8 cellular contexts compared by ENCODE assay signal in genomic region chr16:89491238-89491869, GRCh38. TPM values are rescaled to one million over a fixed set of nuclear protein-coding genes. Genes with fewer than 3 reads are reported as not detected.
DNase-seq lines count a peak whose midpoint lies in the region; TF ChIP-seq lines count a peak whose summit lies in the region.

No MANE protein-coding gene starts in this region.

- H3K27ac ChIP-seq in esophagus muscularis mucosa (replicated peaks in 1 of 4) (peak overlapping the region; percentile 95 to 100 (median 98)), trophoblast cell (ENCODE audit: low read depth, low read length) (peak overlapping the region; percentile 57)

- no peak overlapping the region for H2AK5ac ChIP-seq in trophoblast cell (ENCODE audit: low read length)

- peak overlapping the region; percentile 72 for H2AFZ ChIP-seq in trophoblast cell (ENCODE audit: insufficient read depth, low read length, poor library complexity)

- H4K8ac ChIP-seq in trophoblast cell (ENCODE audit: low read depth, low read length), result peak overlapping the region; percentile 74

- no peak overlapping the region for H4K91ac ChIP-seq in trophoblast cell (ENCODE audit: low read depth, low read length)

- 3% methylated on average over 22 of the region's 22 CpGs for WGBS in esophagus muscularis mucosa
- WGBS in trophoblast cell (ENCODE audit: extremely low coverage, insufficient coverage, insufficient read length), result no CpG with 5 or more reads among the region's 22 CpGs

- peaks cover 45% of the 10 kb centered on the region for H3K36me3 Mint-ChIP-seq in activated T-cell treated with anti-CD3 and anti-CD28 coated beads, Interleukin-2, amount 50 U/mL, for 24 hours (ENCODE audit: low read depth)

- TF ChIP-seq EP300 in esophagus muscularis mucosa (IDR thresholded peaks at IDR 0.05), result no peak

- H3K4me2 ChIP-seq in trophoblast cell (ENCODE audit: low read length), result peak overlapping the region; percentile 95

- H3K14ac ChIP-seq in trophoblast cell (ENCODE audit: low read length), result peak overlapping the region; percentile 33

- peak in 2 of 3 experiments; percentile 20 to 22 for TF ChIP-seq CTCF in esophagus muscularis mucosa (IDR thresholded peaks at IDR 0.05)

- no peak overlapping the region for H2BK120ac ChIP-seq in trophoblast cell (ENCODE audit: insufficient read depth, low read length, poor library complexity)

- H3K9ac ChIP-seq in trophoblast cell (ENCODE audit: low read length), result peak overlapping the region; percentile 44

- H2BK5ac ChIP-seq in trophoblast cell (ENCODE audit: low read depth, low read length, poor library complexity), result peak overlapping the region; percentile 15

- H3K4me3 ChIP-seq in esophagus muscularis mucosa (peak overlapping the region; percentile 75 to 98 (median 86)), trophoblast cell (ENCODE audit: low read depth, low read length) (peak overlapping the region; percentile 87)

- peak overlapping the region; percentile 30 for H3K4ac ChIP-seq in trophoblast cell (ENCODE audit: low read depth, low read length)

- no peak for TF ChIP-seq POLR2A in esophagus muscularis mucosa (IDR thresholded peaks at IDR 0.05; ENCODE audit: low read depth)

- H3K79me2 ChIP-seq in trophoblast cell (ENCODE audit: control insufficient read depth, insufficient read depth, low read length, poor library complexity), result peaks cover 11% of the 10 kb centered on the region

- DNase-seq in activated T-cell treated with anti-CD3 and anti-CD28 coated beads, Interleukin-2, amount 50 U/mL, for 24 hours, result no peak
- no peak for DNase-seq in activated T-cell treated with anti-CD3 and anti-CD28 coated beads, Interleukin-2, amount 50 U/mL, for 48 hours
- DNase-seq in SK-MEL-5 (ENCODE audit: low read depth, low spot score) (peak; percentile 10), esophagus muscularis mucosa (ENCODE audit: extremely low spot score) (no peak), trophoblast cell (peak in 1 of 2 donors; percentile 49), LoVo (ENCODE audit: low spot score) (no peak), G401 (ENCODE audit: low spot score) (no peak), SW480 (ENCODE audit: low spot score) (no peak)

- peaks cover 0 to 7% (median 0%) of the 10 kb centered on the region in 4 donors for H3K36me3 ChIP-seq in esophagus muscularis mucosa
- H3K36me3 ChIP-seq in trophoblast cell (ENCODE audit: control insufficient read depth in 1 of 2, insufficient read depth in 2 of 2, low read length in 2 of 2), result peaks cover 0 to 1% of the 10 kb centered on the region in 2 experiments

- H3K23ac ChIP-seq in trophoblast cell (ENCODE audit: low read length), result no peak overlapping the region

- no peak overlapping the region for H3K18ac ChIP-seq in trophoblast cell (ENCODE audit: low read length)

- H3K9me3 ChIP-seq in esophagus muscularis mucosa (no peaks in the 10 kb centered on the region), trophoblast cell (ENCODE audit: insufficient read depth, low read depth, low read length) (no peaks in the 10 kb centered on the region)

- H3K27me3 Mint-ChIP-seq in activated T-cell treated with anti-CD3 and anti-CD28 coated beads, Interleukin-2, amount 50 U/mL, for 24 hours, result no peaks in the 10 kb centered on the region

- peak overlapping the region; percentile 50 for H4K12ac ChIP-seq in trophoblast cell (ENCODE audit: low read depth, low read length)

- intact Hi-C loops in esophagus muscularis mucosa (cut with DNase I), result loop anchor here (5.0 kb wide), 1 partner anchor 159 kb away; no protein-coding TSS in a partner anchor

- H3K9me3 Mint-ChIP-seq in activated T-cell treated with anti-CD3 and anti-CD28 coated beads, Interleukin-2, amount 50 U/mL, for 24 hours, result no peaks in the 10 kb centered on the region

- peak overlapping the region; percentile 96 for H3K27ac Mint-ChIP-seq in activated T-cell treated with anti-CD3 and anti-CD28 coated beads, Interleukin-2, amount 50 U/mL, for 24 hours

- H3K27me3 ChIP-seq in esophagus muscularis mucosa (no peaks in the 10 kb centered on the region), trophoblast cell (ENCODE audit: insufficient read depth, low read length) (no peaks in the 10 kb centered on the region)

- peak overlapping the region; percentile 87 for H3K4me3 Mint-ChIP-seq in activated T-cell treated with anti-CD3 and anti-CD28 coated beads, Interleukin-2, amount 50 U/mL, for 24 hours

- H3K4me1 ChIP-seq in esophagus muscularis mucosa (peaks cover 35 to 47% (median 43%) of the 10 kb centered on the region in 4 donors), trophoblast cell (ENCODE audit: control insufficient read depth in 1 of 2, insufficient read depth in 2 of 2, low read length in 2 of 2) (peaks cover 10 to 18% of the 10 kb centered on the region in 2 experiments)

- peaks cover 55% of the 10 kb centered on the region for H3K4me1 Mint-ChIP-seq in activated T-cell treated with anti-CD3 and anti-CD28 coated beads, Interleukin-2, amount 50 U/mL, for 24 hours (ENCODE audit: low read depth)

- in situ Hi-C loops in SK-MEL-5 (cut with HindIII; ENCODE audit: low pct_unique_long_range_greater_than_20kb, low sequenced_read_pairs), result no loop called here
- in situ Hi-C loops in G401 (cut with HindIII; ENCODE audit: low sequenced_read_pairs), result no loop called here

- H2BK12ac ChIP-seq in trophoblast cell (ENCODE audit: low read length), result no peak overlapping the region

- peaks cover 6% of the 10 kb centered on the region for H3K79me1 ChIP-seq in trophoblast cell (ENCODE audit: low read length)

RNA-seq across cellular contexts. Expression of gene ANKRD11, which starts 1.0 kb away (rescaled TPM):
- 47.0 and 54.2 TPM in 2 replicates for total RNA-seq in SK-MEL-5 (2014; rRNA removed; shearing (Covaris generic))
- polyA plus RNA-seq in SK-MEL-5 (2015; cell fraction: cytosol; rRNA removed), result 165 and 194 TPM in 2 replicates
- 144 and 168 TPM in 2 replicates for polyA plus RNA-seq in SK-MEL-5 (2015; cell fraction: nucleus; rRNA removed)
- 100 to 1,000 TPM in 3 of 4 donors, 10 to 100 TPM in 1; 60.8 to 119 (median 105) TPM for total RNA-seq in esophagus muscularis mucosa
- 101 and 102 TPM in 2 replicates for polyA plus RNA-seq in trophoblast cell (2013)
- 42.6 and 55.3 TPM in 2 replicates for total RNA-seq in G401 (2014; rRNA removed; shearing (Covaris generic))

RNA-seq across cellular contexts. Expression of gene SPG7, which starts 16.8 kb away (rescaled TPM):
- total RNA-seq in SK-MEL-5 (2014; rRNA removed; shearing (Covaris generic)), result 52.6 and 53.9 TPM in 2 replicates
- 45.5 and 47.1 TPM in 2 replicates for polyA plus RNA-seq in SK-MEL-5 (2015; cell fraction: cytosol; rRNA removed)
- 423 and 500 TPM in 2 replicates for polyA plus RNA-seq in SK-MEL-5 (2015; cell fraction: nucleus; rRNA removed)
- 10 to 100 TPM; 58.8 to 94.3 (median 83.3) TPM for total RNA-seq in esophagus muscularis mucosa
- 43.6 and 45.1 TPM in 2 replicates for polyA plus RNA-seq in trophoblast cell (2013)
- 117 and 125 TPM in 2 replicates for total RNA-seq in G401 (2014; rRNA removed; shearing (Covaris generic))
